1 cellular context compared by ENCODE assay signal in genomic region chr1:14443164-14443787, GRCh38.
A peak's percentile ranks its signal among the peaks of the same experiment; 100 is the strongest.
TF ChIP-seq lines count a peak whose summit lies in the region.

No MANE protein-coding gene starts in this region.

TF ChIP-seq in K562, 482 proteins besides CTCF, POLR2A, EP300 and RAD21 (continued from another document):
- TF ChIP-seq SMAD3 (CRISPR knock-in tag; conservative IDR thresholded peaks at IDR 0.05), result 0 out of 2 replicates have a peak, but pooled peaks have one; percentile 23
- TF ChIP-seq NFE2 (IDR thresholded peaks at IDR 0.05; ENCODE audit: low read depth), result 0 out of 2 replicates have a peak, but pooled peaks have one; percentile 2
- no peak for TF ChIP-seq MXD1 (CRISPR knock-in tag; IDR thresholded peaks at IDR 0.05; ENCODE audit: borderline replicate concordance, poor library complexity, severe bottlenecking)
- TF ChIP-seq ZSCAN32 (CRISPR knock-in tag; IDR thresholded peaks at IDR 0.05), result no peak
- peak; percentile 90 for TF ChIP-seq SMARCE1 (IDR thresholded peaks at IDR 0.05)
- peak; percentile 45; the same call in 1 of the 2 replicates for TF ChIP-seq VEZF1 (CRISPR knock-in tag; IDR thresholded peaks at IDR 0.05)
- TF ChIP-seq FOXO4 (CRISPR knock-in tag; IDR thresholded peaks at IDR 0.05), result no peak
- TF ChIP-seq PRMT5 (CRISPR knock-in tag; IDR thresholded peaks at IDR 0.05), result no peak
- TF ChIP-seq ZNF197 (CRISPR knock-in tag; IDR thresholded peaks at IDR 0.05; ENCODE audit: low read depth), result 0 out of 2 replicates have a peak, but pooled peaks have one; percentile 31
- no peak for TF ChIP-seq ZC3H8 (IDR thresholded peaks at IDR 0.05)
